ENCODE assay signal across 27 cellular contexts in the genomic region with DNA sequence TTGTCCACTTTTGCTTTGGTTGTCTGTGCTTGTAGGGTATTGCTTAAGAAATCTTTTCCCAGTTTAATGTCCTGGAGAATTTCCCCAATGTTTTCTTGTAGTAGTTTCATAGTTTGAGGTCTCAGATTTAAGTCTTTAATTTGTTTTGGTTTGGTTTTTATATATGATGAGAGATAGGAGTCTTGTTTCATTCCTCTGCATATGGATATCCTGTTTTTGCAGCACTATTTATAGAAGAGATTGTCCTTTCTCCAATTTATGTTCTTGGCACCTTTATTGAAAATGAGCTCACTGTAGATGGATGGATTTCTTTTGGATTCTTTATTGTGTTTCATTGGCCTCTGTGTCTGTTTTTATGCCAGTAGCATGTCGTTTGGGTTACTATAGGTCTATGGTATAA. TPM values are rescaled to one million over a fixed set of nuclear protein-coding genes. Genes with fewer than 3 reads are reported as not detected.
A peak's percentile ranks its signal among the peaks of the same experiment; 100 is the strongest.
DNase-seq lines count a peak whose midpoint lies in the region; FAIRE-seq and TF ChIP-seq lines count a peak whose summit lies in the region.
"Had no signal": no experiment of that assay in that cellular context is flagged by ENCODE, and none has a peak within 500 bp of the region (broad histone marks: within the 10 kb centered on the region; RNA-seq: fewer than 3 reads in every experiment).

No MANE protein-coding gene starts in this region.

- no peak overlapping the region for H3K27ac ChIP-seq in endothelial cell of umbilical vein (ENCODE audit: insufficient read depth, low read depth, low read length)
- H3K27ac ChIP-seq: 22Rv1; A549; BLaER1 treated with 17β-estradiol and CSF1 and Interleukin-3, amounts not matched to agents 10 nM and 100 nM had no signal

- H3K4me1 ChIP-seq in endothelial cell of umbilical vein (ENCODE audit: control insufficient read depth, extremely low read depth, insufficient read depth, low read length) = no peaks in the 10 kb centered on the region
- H3K4me1 ChIP-seq: BE2C; BLaER1 treated with 17β-estradiol and CSF1 and Interleukin-3, amounts not matched to agents 10 nM and 100 nM had no signal

- POLR2A ChIA-PET in endothelial cell of umbilical vein (lab: Charles Lee) = no interaction called here

- CTCF ChIA-PET in endothelial cell of umbilical vein (lab: Charles Lee) = interaction anchor here (1.7 kb wide), 1 partner anchor 231 kb away, joined by 4 read pairs; no protein-coding TSS in a partner anchor

- no peaks in the 10 kb centered on the region for H3K79me2 ChIP-seq in endothelial cell of umbilical vein (ENCODE audit: control insufficient read depth, insufficient read depth, low read length)

- no peak overlapping the region for H3K9ac ChIP-seq in endothelial cell of umbilical vein (replicated peaks; ENCODE audit: extremely low read depth, insufficient read depth, low read length)
- H3K9ac ChIP-seq: BLaER1 treated with 17β-estradiol and CSF1 and Interleukin-3, amounts not matched to agents 10 nM and 100 nM had no signal

- H3K9me1 ChIP-seq in endothelial cell of umbilical vein (replicated peaks; ENCODE audit: control insufficient read depth, extremely low read depth, insufficient read depth, low read length) = no peaks in the 10 kb centered on the region

- H4K20me1 ChIP-seq in endothelial cell of umbilical vein (replicated peaks; ENCODE audit: control insufficient read depth, extremely low read depth, insufficient read depth, low read length) = no peaks in the 10 kb centered on the region
- H4K20me1 ChIP-seq: BLaER1 treated with 17β-estradiol and CSF1 and Interleukin-3, amounts not matched to agents 10 nM and 100 nM had no signal

- H2AFZ ChIP-seq in endothelial cell of umbilical vein (ENCODE audit: low read depth, low read length) = no peak overlapping the region

- peaks cover 5% of the 10 kb centered on the region in 2 experiments for H3K27me3 ChIP-seq in endothelial cell of umbilical vein (ENCODE audit: control insufficient read depth in 2 of 2, insufficient read depth in 2 of 2, low read length in 2 of 2)
- H3K27me3 ChIP-seq: BE2C; BLaER1 treated with 17β-estradiol and CSF1 and Interleukin-3, amounts not matched to agents 10 nM and 100 nM had no signal

- dilution Hi-C loops in endothelial cell of umbilical vein (cut with MboI; ENCODE audit: extremely low pct_ligation_motif_present, low sequenced_read_pairs) = no loop called here

- no peak for TF ChIP-seq POLR2A in H54 (IDR thresholded peaks at IDR 0.05; ENCODE audit: low read depth, low read length)
- TF ChIP-seq POLR2A in endothelial cell of umbilical vein (IDR thresholded peaks at IDR 0.05; ENCODE audit: low read depth, low read length) = no peak

- no peaks in the 10 kb centered on the region for H3K36me3 ChIP-seq in endothelial cell of umbilical vein (ENCODE audit: control insufficient read depth in 2 of 2, extremely low read depth in 1 of 2, insufficient read depth in 2 of 2, low read length in 2 of 2)
- H3K36me3 ChIP-seq: BE2C; BLaER1 treated with 17β-estradiol and CSF1 and Interleukin-3, amounts not matched to agents 10 nM and 100 nM had no signal

- H3K4me3 ChIP-seq in LNCaP clone FGC (ENCODE audit: low read depth, low read length) (no peak overlapping the region), endothelial cell of umbilical vein (replicated peaks in 1 of 3; ENCODE audit: insufficient read depth in 1 of 3, low read depth in 1 of 3, low read length in 3 of 3) (no peak overlapping the region)
- H3K4me3 ChIP-seq: A549; BLaER1 treated with 17β-estradiol and CSF1 and Interleukin-3, amounts not matched to agents 10 nM and 100 nM had no signal

- FAIRE-seq in H54 (lab: Jason Lieb, UNC) = peak; percentile 50
- FAIRE-seq in endothelial cell of umbilical vein (lab: Jason Lieb, UNC) = no peak
- FAIRE-seq: A549, D721Med, GM12891, GM18507 had no signal

- no TSS peak for BruUV-seq in endothelial cell of umbilical vein (replicated peaks; lab: Mats Ljungman, UMichigan)

- no peaks in the 10 kb centered on the region for H3K9me3 ChIP-seq in endothelial cell of umbilical vein (replicated peaks; ENCODE audit: control insufficient read depth, insufficient read depth, low read length)
- H3K9me3 ChIP-seq: A549; BE2C; BLaER1 treated with 17β-estradiol and CSF1 and Interleukin-3, amounts not matched to agents 10 nM and 100 nM had no signal

- DNase-seq in H54 (ENCODE audit: insufficient read length, low spot score) = no peak
- peak; percentile 11 for DNase-seq in LNCaP clone FGC (ENCODE audit: low read depth)
- DNase-seq in endothelial cell of umbilical vein (ENCODE audit: low read depth, low spot score) = peak; percentile 14
- DNase-seq in stimulated activated CD4-positive, alpha-beta T cell treated with anti-CD3 and anti-CD28 coated beads, Interleukin-4, amount 100 ng/mL, for 4 hours = no peak
- no peak for DNase-seq in A172 (ENCODE audit: low spot score)
- DNase-seq in effector CD8-positive, alpha-beta T cell (lab: John Stamatoyannopoulos, UW) = no peak
- DNase-seq: ACHN; AML-193; BE2C; CD4-positive, alpha-beta T cell; CD8-positive, alpha-beta memory T cell; DMS 273 treated with DMSO at 0.1 percent for 48 hours; DMS53; DMS79 treated with DMSO at 0.1 percent for 48 hours; GF-D8; GOT3; H7; HFFc6 had no signal

- intact Hi-C loops in endothelial cell of umbilical vein (cut with micrococcal nuclease) = no loop called here

- H3K4me2 ChIP-seq in endothelial cell of umbilical vein (ENCODE audit: insufficient read depth, low read length) = no peak overlapping the region
- H3K4me2 ChIP-seq: A549; BLaER1 treated with 17β-estradiol and CSF1 and Interleukin-3, amounts not matched to agents 10 nM and 100 nM had no signal

- TF ChIP-seq CTCF in LNCaP clone FGC (IDR thresholded peaks at IDR 0.05; ENCODE audit: control insufficient read depth, extremely low read depth, insufficient read depth) (no peak), endothelial cell of umbilical vein (IDR thresholded peaks at IDR 0.05; ENCODE audit: extremely low read depth in 1 of 2, insufficient read depth in 1 of 2, low read depth in 1 of 2, low read length in 2 of 2) (no peak)

TF ChIP-seq in endothelial cell of umbilical vein, 7 proteins besides CTCF, POLR2A, EP300 and RAD21 (continues in another document):
- TF ChIP-seq, protein P1, sequence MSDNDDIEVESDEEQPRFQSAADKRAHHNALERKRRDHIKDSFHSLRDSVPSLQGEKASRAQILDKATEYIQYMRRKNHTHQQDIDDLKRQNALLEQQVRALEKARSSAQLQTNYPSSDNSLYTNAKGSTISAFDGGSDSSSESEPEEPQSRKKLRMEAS (IDR thresholded peaks at IDR 0.05; ENCODE audit: insufficient read depth, insufficient read length) = no peak
- TF ChIP-seq JUN (IDR thresholded peaks at IDR 0.05; ENCODE audit: borderline replicate concordance, insufficient read depth, insufficient read length, low read depth) = no peak
- no peak for TF ChIP-seq FOS (IDR thresholded peaks at IDR 0.05; ENCODE audit: borderline replicate concordance, insufficient read depth, low read length)
- TF ChIP-seq EZH2 (IDR thresholded peaks at IDR 0.05; ENCODE audit: borderline replicate concordance, low read depth, low read length, severe bottlenecking) = no peak
- no peak for TF ChIP-seq POLR2AphosphoS5 (IDR thresholded peaks at IDR 0.05; ENCODE audit: insufficient read depth, low read depth, low read length)
- TF ChIP-seq GATA2 (IDR thresholded peaks at IDR 0.05; ENCODE audit: insufficient read depth, insufficient read length, low read depth, low read length) = no peak

RNA-seq across cellular contexts. Expression of gene ADIRF, which starts 20.2 kb away (rescaled TPM):
- 2.8 and 4.4 TPM in 2 replicates for total RNA-seq in endothelial cell of umbilical vein
- polyA plus RNA-seq in endothelial cell of umbilical vein = 3.7 and 10.9 TPM in 2 replicates
- polyA plus RNA-seq in endothelial cell of umbilical vein (2011; cell fraction: cytosol; rRNA removed) = 4.3 and 4.6 TPM in 2 replicates
- 1.1 and 2.3 TPM in 2 replicates for polyA plus RNA-seq in endothelial cell of umbilical vein (2011; cell fraction: nucleus; rRNA removed)
- polyA plus RNA-seq in endothelial cell of umbilical vein (2012) = 37.9 and 46.9 TPM in 2 replicates
- polyA minus RNA-seq in endothelial cell of umbilical vein = 0.92 and 1.7 TPM in 2 replicates
- polyA minus RNA-seq in endothelial cell of umbilical vein (2011; cell fraction: cytosol; rRNA and poly(A)+ RNA removed) = not detected
- 1.2 TPM in 1 of 2 replicates, not detected in the other for polyA minus RNA-seq in endothelial cell of umbilical vein (2011; cell fraction: nucleus; rRNA and poly(A)+ RNA removed)
- total RNA-seq in A172 (2014; rRNA removed; shearing (Covaris generic)) = not detected in 2 replicates
- total RNA-seq: CD4-positive, alpha-beta T cell; CD8-positive, alpha-beta memory T cell; Daoy; G401; H7 had no signal
- polyA plus RNA-seq: A549; CD14-positive monocyte; CD8-positive, alpha-beta memory T cell had no signal

RNA-seq across cellular contexts. Expression of gene SNCG, which starts 30.1 kb away (rescaled TPM):
- total RNA-seq in endothelial cell of umbilical vein = 30.5 and 31.4 TPM in 2 replicates
- 50.6 and 60.8 TPM in 2 replicates for polyA plus RNA-seq in endothelial cell of umbilical vein
- polyA plus RNA-seq in endothelial cell of umbilical vein (2011; cell fraction: cytosol; rRNA removed) = 87.4 and 89.6 TPM in 2 replicates
- 43.1 and 43.7 TPM in 2 replicates for polyA plus RNA-seq in endothelial cell of umbilical vein (2011; cell fraction: nucleus; rRNA removed)
- polyA plus RNA-seq in endothelial cell of umbilical vein (2012) = 79.1 and 90.4 TPM in 2 replicates
- 10.3 and 10.6 TPM in 2 replicates for polyA minus RNA-seq in endothelial cell of umbilical vein
- 3.9 TPM for polyA minus RNA-seq in endothelial cell of umbilical vein (2011; cell fraction: cytosol; rRNA and poly(A)+ RNA removed)
- polyA minus RNA-seq in endothelial cell of umbilical vein (2011; cell fraction: nucleus; rRNA and poly(A)+ RNA removed) = 3.9 and 7.0 TPM in 2 replicates
- 8.8 and 16.0 TPM in 2 replicates for total RNA-seq in A172 (2014; rRNA removed; shearing (Covaris generic))
- total RNA-seq: CD4-positive, alpha-beta T cell; CD8-positive, alpha-beta memory T cell had no signal
- polyA plus RNA-seq: CD14-positive monocyte; CD8-positive, alpha-beta memory T cell had no signal

RNA-seq across cellular contexts. Expression of gene MMRN2, which starts 31.1 kb away (rescaled TPM):
- 169 TPM in 2 replicates for total RNA-seq in endothelial cell of umbilical vein
- polyA plus RNA-seq in endothelial cell of umbilical vein = 143 and 154 TPM in 2 replicates
- polyA plus RNA-seq in endothelial cell of umbilical vein (2011; cell fraction: cytosol; rRNA removed) = 139 and 140 TPM in 2 replicates
- 125 and 134 TPM in 2 replicates for polyA plus RNA-seq in endothelial cell of umbilical vein (2011; cell fraction: nucleus; rRNA removed)
- 160 and 182 TPM in 2 replicates for polyA plus RNA-seq in endothelial cell of umbilical vein (2012)
- 212 and 222 TPM in 2 replicates for polyA minus RNA-seq in endothelial cell of umbilical vein
- polyA minus RNA-seq in endothelial cell of umbilical vein (2011; cell fraction: cytosol; rRNA and poly(A)+ RNA removed) = not detected
- polyA minus RNA-seq in endothelial cell of umbilical vein (2011; cell fraction: nucleus; rRNA and poly(A)+ RNA removed) = 64.9 and 76.6 TPM in 2 replicates
- total RNA-seq in A172 (2014; rRNA removed; shearing (Covaris generic)) = 1.7 TPM in 1 of 2 replicates, not detected in the other
- total RNA-seq: CD8-positive, alpha-beta memory T cell had no signal
- polyA plus RNA-seq: CD8-positive, alpha-beta memory T cell had no signal

RNA-seq across cellular contexts. Expression of gene FAM25A, which starts 31.6 kb away (rescaled TPM):
- not detected in 2 replicates for total RNA-seq in endothelial cell of umbilical vein
- polyA plus RNA-seq in endothelial cell of umbilical vein = not detected in 2 replicates
- polyA plus RNA-seq in endothelial cell of umbilical vein (2011; cell fraction: cytosol; rRNA removed) = not detected in 2 replicates
- not detected in 2 replicates for polyA plus RNA-seq in endothelial cell of umbilical vein (2011; cell fraction: nucleus; rRNA removed)
- polyA plus RNA-seq in endothelial cell of umbilical vein (2012) = not detected in 2 replicates
- polyA minus RNA-seq in endothelial cell of umbilical vein = not detected in 2 replicates
- not detected for polyA minus RNA-seq in endothelial cell of umbilical vein (2011; cell fraction: cytosol; rRNA and poly(A)+ RNA removed)
- not detected in 2 replicates for polyA minus RNA-seq in endothelial cell of umbilical vein (2011; cell fraction: nucleus; rRNA and poly(A)+ RNA removed)
- total RNA-seq in A172 (2014; rRNA removed; shearing (Covaris generic)) = not detected in 2 replicates
- total RNA-seq: CD4-positive, alpha-beta T cell; CD8-positive, alpha-beta memory T cell; Daoy; G401; H7; HFFc6 had no signal
- polyA plus RNA-seq: A549; CD14-positive monocyte; CD8-positive, alpha-beta memory T cell had no signal

Comparison
In these comparisons a context has a peak if more than half of its experiments do, and no peak if none do; other contexts are left out.
1. DNase-seq: peak in LNCaP clone FGC (single experiment) and endothelial cell of umbilical vein (single experiment); none in H54 (single experiment), stimulated activated CD4-positive, alpha-beta T cell treated with anti-CD3 and anti-CD28 coated beads, Interleukin-4, amount 100 ng/mL, for 4 hours (0 of 2), A172 (single experiment) and effector CD8-positive, alpha-beta T cell (single experiment).
2. RNA of gene MMRN2, which starts 31.1 kb away (total RNA-seq): 169 TPM in endothelial cell of umbilical vein; 1.7 TPM in A172; every median in the first group is over 10 times any median in the second.